22 cellular contexts compared by ENCODE assay signal in the genomic region with DNA sequence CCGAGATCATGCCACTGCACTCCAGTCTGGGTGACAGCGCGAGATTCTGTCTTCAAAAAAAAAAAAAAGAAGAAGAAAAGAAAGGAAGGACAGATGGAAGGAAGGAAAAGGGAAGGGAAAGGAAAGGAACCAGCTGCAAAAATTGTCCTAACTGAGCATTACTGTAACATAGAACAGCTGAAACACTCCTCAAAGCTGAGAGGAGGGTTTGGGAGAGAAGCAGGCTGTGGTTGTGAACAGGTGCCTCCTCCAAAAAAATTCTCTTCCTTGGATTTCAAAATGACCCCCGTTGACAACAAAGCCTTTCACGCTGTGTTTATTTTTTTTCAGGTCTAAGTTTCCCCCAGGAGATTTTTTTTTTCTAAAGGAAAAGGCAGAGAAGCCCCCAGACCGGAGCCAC.
"Had no signal": no experiment of that assay in that cellular context is flagged by ENCODE, and none has a peak within 500 bp of the region (broad histone marks: within the 10 kb centered on the region; RNA-seq: fewer than 3 reads in every experiment).

No MANE protein-coding gene starts in this region.

- H3K4me1 ChIP-seq: gastrocnemius medialis, left lung, parathyroid adenoma, right atrium auricular region, tibial nerve, upper lobe of right lung, uterus had no signal

- H3K79me2 ChIP-seq: parathyroid adenoma had no signal

- H3K27me3 ChIP-seq: gastrocnemius medialis, left lung, right atrium auricular region, tibial nerve, upper lobe of right lung, uterus had no signal

- H3K36me3 ChIP-seq: gastrocnemius medialis, left lung, neutrophil, right atrium auricular region, thoracic aorta, tibial nerve, upper lobe of right lung, uterus had no signal

- H3K9ac ChIP-seq: parathyroid adenoma had no signal

- DNase-seq: effector CD4-positive, alpha-beta T cell; endodermal cell; foreskin fibroblast; gastrocnemius medialis; head of caudate nucleus; left cardiac atrium; left lung; mesenchymal stem cell; mucosa of descending colon; naive thymus-derived CD8-positive, alpha-beta T cell; nephron progenitor cell; stimulated activated CD4-positive, alpha-beta T cell treated with anti-CD3 and anti-CD28 coated beads, Interleukin-4, amount 100 ng/mL, for 4 hours; stimulated activated naive B cell treated with anti-CD40 and anti-IgM and Interleukin-4, amounts not matched to agents 10 μg/mL and 1 μg/mL and 100 μg/mL, for 72 hours; upper lobe of right lung; uterus had no signal

- H2AFZ ChIP-seq: parathyroid adenoma had no signal

- H3K27ac ChIP-seq: coronary artery, epithelial cell of prostate, gastrocnemius medialis, left lung, neutrophil, parathyroid adenoma, right atrium auricular region, thoracic aorta, tibial nerve, upper lobe of right lung, uterus had no signal

- H3K4me3 ChIP-seq: coronary artery, gastrocnemius medialis, left lung, mucosa of descending colon, right atrium auricular region, thoracic aorta, tibial nerve, upper lobe of right lung, uterus had no signal

- H3K9me3 ChIP-seq: gastrocnemius medialis, left lung, mucosa of descending colon, neutrophil, right atrium auricular region, thoracic aorta, tibial nerve, upper lobe of right lung, uterus had no signal
